38 cellular contexts compared by ENCODE assay signal in the genomic region with DNA sequence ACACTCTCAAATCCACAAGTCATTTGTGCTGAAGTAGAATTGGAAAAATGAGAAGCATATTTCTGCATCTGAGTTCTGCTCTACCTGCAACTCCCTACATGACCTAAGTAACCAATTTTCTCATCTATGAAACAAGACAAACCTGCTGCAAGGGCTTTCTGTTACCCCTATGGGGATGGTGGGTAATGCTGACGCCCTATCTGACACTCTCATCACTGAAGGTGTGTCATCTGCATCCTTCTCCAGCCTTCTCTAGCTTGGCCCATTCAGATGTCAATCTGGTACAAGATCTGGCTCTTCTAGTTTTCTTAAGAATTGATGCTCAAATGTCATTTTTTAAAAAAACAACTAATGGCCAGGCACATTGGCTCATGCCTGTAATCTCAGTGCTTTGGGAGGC.
"Had no signal": no experiment of that assay in that cellular context is flagged by ENCODE, and none has a peak within 500 bp of the region (broad histone marks: within the 10 kb centered on the region; RNA-seq: fewer than 3 reads in every experiment).

No MANE protein-coding gene starts in this region.

- H3K9me3 Mint-ChIP-seq: activated naive CD4-positive, alpha-beta T cell treated with anti-CD3 and anti-CD28 coated beads for 36 hours; activated naive CD4-positive, alpha-beta T cell treated with anti-CD3 and anti-CD28 coated beads, Interleukin-2, amount 50 U/mL, for 24 hours; activated naive CD8-positive, alpha-beta T cell treated with anti-CD3 and anti-CD28 coated beads for 36 hours; activated naive CD8-positive, alpha-beta T cell treated with anti-CD3 and anti-CD28 coated beads, Interleukin-2, amount 50 U/mL, for 24 hours; activated T-cell treated with anti-CD3 and anti-CD28 coated beads, Interleukin-2, amount 50 U/mL, for 24 hours; activated T-cell treated with anti-CD3 and anti-CD28 coated beads, Interleukin-2, amount 50 U/mL, for 4 hours; activated T-cell treated with anti-CD3 and anti-CD28 coated beads, Interleukin-2, amount 50 U/mL, for 72 hours; activated T-helper 1 cell treated with anti-CD3 and anti-CD28 coated beads, Interleukin-12 subunit alpha, Interleukin-12 subunit beta, Interleukin-2, Interleukin-4 antibody, amounts not matched to agents 30 ng/mL and 10 ng/mL and 1 ng/mL, durations not matched to agents 14 hours and 24 hours and 36 hours; activated T-helper 17 cell treated with anti-CD3 and anti-CD28 coated beads, Interleukin-2, amount 50 U/mL, for 72 hours; activated T-helper 2 cell treated with anti-CD3 and anti-CD28 coated beads, Interferon-gamma antibody, Interleukin-2, Interleukin-4, amounts not matched to agents 10 μg/mL and 5 μg/mL and 100 μg/mL, durations not matched to agents 14 hours and 24 hours and 36 hours; central memory CD8-positive, alpha-beta T cell had no signal

- H3K36me3 ChIP-seq: adrenal gland, ascending aorta, brain microvascular endothelial cell, breast epithelium, cardiac muscle cell had no signal

- H3K4me1 Mint-ChIP-seq: activated naive CD8-positive, alpha-beta T cell treated with anti-CD3 and anti-CD28 coated beads, Interleukin-2, amount 10 ng/mL, durations not matched to agents 7 days and 5 days; central memory CD8-positive, alpha-beta T cell had no signal

- FAIRE-seq: astrocyte, bronchial epithelial cell had no signal

- H3K4me1 ChIP-seq: adrenal gland, ascending aorta, body of pancreas, breast epithelium had no signal

- H3K27ac ChIP-seq: adrenal gland, ascending aorta, body of pancreas, brain microvascular endothelial cell, breast epithelium, cardiac muscle cell had no signal

- H3K4me3 ChIP-seq: adrenal gland, ascending aorta, body of pancreas, breast epithelium, cardiac muscle cell had no signal

- DNase-seq: activated effector memory CD4-positive, alpha-beta T cell treated with anti-CD3 and anti-CD28 coated beads, Interleukin-2, amount 50 U/mL, for 16 hours; activated effector memory CD4-positive, alpha-beta T cell treated with Interleukin-2 at 50 U/mL for 16 hours; activated gamma-delta T cell treated with Interleukin-2 at 50 U/mL for 16 hours; activated naive CD4-positive, alpha-beta T cell treated with anti-CD3 and anti-CD28 coated beads for 36 hours; activated naive CD4-positive, alpha-beta T cell treated with anti-CD3 and anti-CD28 coated beads, Interleukin-2, amount 50 U/mL, for 16 hours; activated naive CD4-positive, alpha-beta T cell treated with Interleukin-2 at 50 U/mL for 16 hours; activated naive CD8-positive, alpha-beta T cell treated with anti-CD3 and anti-CD28 coated beads for 36 hours; activated naive CD8-positive, alpha-beta T cell treated with anti-CD3 and anti-CD28 coated beads, Interleukin-2, amount 10 ng/mL, durations not matched to agents 7 days and 5 days; activated naive CD8-positive, alpha-beta T cell treated with anti-CD3 and anti-CD28 coated beads, Interleukin-2, amount 50 U/mL, for 24 hours; activated T-cell treated with anti-CD3 and anti-CD28 coated beads for 4 hours; activated T-cell treated with anti-CD3 and anti-CD28 coated beads, Interleukin-2, amount 50 U/mL, for 1 hour; activated T-cell treated with anti-CD3 and anti-CD28 coated beads, Interleukin-2, amount 50 U/mL, for 24 hours; activated T-cell treated with anti-CD3 and anti-CD28 coated beads, Interleukin-2, amount 50 U/mL, for 4 hours; activated T-cell treated with anti-CD3 and anti-CD28 coated beads, Interleukin-2, amount 50 U/mL, for 48 hours; activated T-cell treated with anti-CD3 and anti-CD28 coated beads, Interleukin-2, amount 50 U/mL, for 72 hours; adrenal gland; amniotic stem cell; amygdala; anterior cingulate cortex; aorta; body of pancreas; brain microvascular endothelial cell; caudate nucleus; central memory CD4-positive, alpha-beta T cell; cerebellar nuclear complex had no signal

- H3K4me3 Mint-ChIP-seq: activated naive CD4-positive, alpha-beta T cell treated with anti-CD3 and anti-CD28 coated beads for 36 hours; activated naive CD4-positive, alpha-beta T cell treated with anti-CD3 and anti-CD28 coated beads, Interleukin-2, amount 50 U/mL, for 24 hours; activated naive CD8-positive, alpha-beta T cell; activated naive CD8-positive, alpha-beta T cell treated with anti-CD3 and anti-CD28 coated beads for 36 hours; activated naive CD8-positive, alpha-beta T cell treated with anti-CD3 and anti-CD28 coated beads, Interleukin-2, amount 10 ng/mL, durations not matched to agents 7 days and 5 days; activated naive CD8-positive, alpha-beta T cell treated with anti-CD3 and anti-CD28 coated beads, Interleukin-2, amount 50 U/mL, for 24 hours; activated T-cell treated with anti-CD3 and anti-CD28 coated beads, Interleukin-2, amount 50 U/mL, for 24 hours; activated T-cell treated with anti-CD3 and anti-CD28 coated beads, Interleukin-2, amount 50 U/mL, for 4 hours; activated T-cell treated with anti-CD3 and anti-CD28 coated beads, Interleukin-2, amount 50 U/mL, for 72 hours; activated T-helper 1 cell treated with anti-CD3 and anti-CD28 coated beads, Interleukin-12 subunit alpha, Interleukin-12 subunit beta, Interleukin-2, Interleukin-4 antibody, amounts not matched to agents 30 ng/mL and 10 ng/mL and 1 ng/mL, durations not matched to agents 14 hours and 24 hours and 36 hours; activated T-helper 17 cell treated with anti-CD3 and anti-CD28 coated beads, Interleukin-2, amount 50 U/mL, for 72 hours; brain; central memory CD8-positive, alpha-beta T cell had no signal

- H3K27ac Mint-ChIP-seq: activated naive CD4-positive, alpha-beta T cell treated with anti-CD3 and anti-CD28 coated beads for 36 hours; activated naive CD4-positive, alpha-beta T cell treated with anti-CD3 and anti-CD28 coated beads, Interleukin-2, amount 50 U/mL, for 24 hours; activated naive CD4-positive, alpha-beta T cell treated with anti-CD3 and anti-CD28 coated beads, Interleukin-2, amount 50 U/mL, for 72 hours; activated naive CD8-positive, alpha-beta T cell; activated naive CD8-positive, alpha-beta T cell treated with anti-CD3 and anti-CD28 coated beads for 36 hours; activated naive CD8-positive, alpha-beta T cell treated with anti-CD3 and anti-CD28 coated beads, Interleukin-2, amount 10 ng/mL, durations not matched to agents 7 days and 5 days; activated naive CD8-positive, alpha-beta T cell treated with anti-CD3 and anti-CD28 coated beads, Interleukin-2, amount 50 U/mL, for 24 hours; activated T-cell treated with anti-CD3 and anti-CD28 coated beads, Interleukin-2, amount 50 U/mL, for 24 hours; activated T-cell treated with anti-CD3 and anti-CD28 coated beads, Interleukin-2, amount 50 U/mL, for 72 hours; activated T-helper 1 cell treated with anti-CD3 and anti-CD28 coated beads, Interleukin-12 subunit alpha, Interleukin-12 subunit beta, Interleukin-2, Interleukin-4 antibody, amounts not matched to agents 30 ng/mL and 10 ng/mL and 1 ng/mL, durations not matched to agents 14 hours and 24 hours and 36 hours; activated T-helper 17 cell treated with anti-CD3 and anti-CD28 coated beads, Interleukin-2, amount 50 U/mL, for 72 hours; activated T-helper 2 cell treated with anti-CD3 and anti-CD28 coated beads, Interferon-gamma antibody, Interleukin-2, Interleukin-4, amounts not matched to agents 10 μg/mL and 5 μg/mL and 100 μg/mL, durations not matched to agents 14 hours and 24 hours and 36 hours; brain had no signal

- H3K9me3 ChIP-seq: adrenal gland, ascending aorta, body of pancreas, breast epithelium had no signal

- ATAC-seq: activated naive CD4-positive, alpha-beta T cell treated with anti-CD3 and anti-CD28 coated beads, Interleukin-2, amount 50 U/mL, for 72 hours; activated naive CD8-positive, alpha-beta T cell treated with anti-CD3 and anti-CD28 coated beads, Interleukin-2, amount 50 U/mL, for 24 hours; activated T-cell treated with anti-CD3 and anti-CD28 coated beads, Interleukin-2, amount 50 U/mL, for 4 hours; activated T-cell treated with anti-CD3 and anti-CD28 coated beads, Interleukin-2, amount 50 U/mL, for 72 hours; activated T-helper 17 cell treated with anti-CD3 and anti-CD28 coated beads, Interleukin-2, amount 50 U/mL, for 72 hours; body of pancreas had no signal

- H3K27me3 ChIP-seq: adrenal gland, ascending aorta, body of pancreas, brain microvascular endothelial cell, breast epithelium, cardiac muscle cell had no signal

- H3K27me3 Mint-ChIP-seq: activated naive CD4-positive, alpha-beta T cell treated with anti-CD3 and anti-CD28 coated beads, Interleukin-2, amount 50 U/mL, for 24 hours; activated naive CD8-positive, alpha-beta T cell; activated naive CD8-positive, alpha-beta T cell treated with anti-CD3 and anti-CD28 coated beads for 36 hours; activated naive CD8-positive, alpha-beta T cell treated with anti-CD3 and anti-CD28 coated beads, Interleukin-2, amount 10 ng/mL, durations not matched to agents 7 days and 5 days; activated naive CD8-positive, alpha-beta T cell treated with anti-CD3 and anti-CD28 coated beads, Interleukin-2, amount 50 U/mL, for 24 hours; activated T-cell treated with anti-CD3 and anti-CD28 coated beads, Interleukin-2, amount 50 U/mL, for 24 hours; activated T-helper 17 cell treated with anti-CD3 and anti-CD28 coated beads, Interleukin-2, amount 50 U/mL, for 72 hours; brain; central memory CD8-positive, alpha-beta T cell had no signal
